21 cellular contexts compared by ENCODE assay signal in genomic region chr7:92259062-92259461, GRCh38.
"Had no signal": no experiment of that assay in that cellular context is flagged by ENCODE, and none has a peak within 500 bp of the region (broad histone marks: within the 10 kb centered on the region; RNA-seq: fewer than 3 reads in every experiment).

No MANE protein-coding gene starts in this region.

- DNase-seq: colonic mucosa; effector CD8-positive, alpha-beta T cell; endodermal cell; erythroblast; esophagus squamous epithelium; kidney; left lung; lower lobe of right lung; natural killer cell; occipital lobe; ovary; retina; stimulated activated CD4-positive, alpha-beta T cell treated with anti-CD3 and anti-CD28 coated beads, Interleukin-2, amount 100 ng/mL, for 24 hours; stimulated activated CD4-positive, alpha-beta T cell treated with anti-CD3 and anti-CD28 coated beads, Interleukin-4, amount 100 ng/mL, for 24 hours; stimulated activated naive CD4-positive, alpha-beta T cell treated with Interleukin-2 at 50 U/mL for 16 hours; stomach; thyroid gland had no signal

- H3K27ac ChIP-seq: colonic mucosa, esophagus squamous epithelium, left lung, lower lobe of right lung, ovary, stomach, thyroid gland had no signal

- H3K36me3 Mint-ChIP-seq: natural killer cell; stimulated activated effector memory CD8-positive, alpha-beta T cell treated with anti-CD3 and anti-CD28 coated beads, Interleukin-12 subunit alpha, Interleukin-12 subunit beta, amount 100 ng/mL, for 72 hours had no signal

- H3K27ac Mint-ChIP-seq: dendritic cell treated with granulocyte-macrophage colony-stimulating factor and Interleukin-4, amounts not matched to agents 40 ng/mL and 50 ng/mL, for 4 days; endodermal cell; stimulated activated effector memory CD8-positive, alpha-beta T cell treated with anti-CD3 and anti-CD28 coated beads, Interleukin-12 subunit alpha, Interleukin-12 subunit beta, amount 100 ng/mL, for 72 hours had no signal

- H3K4me1 ChIP-seq: colonic mucosa, esophagus squamous epithelium, left lung, lower lobe of right lung, thyroid gland had no signal

- H3K4me3 Mint-ChIP-seq: central memory CD8-positive, alpha-beta T cell; dendritic cell treated with granulocyte-macrophage colony-stimulating factor and Interleukin-4, amounts not matched to agents 40 ng/mL and 50 ng/mL, for 4 days; endodermal cell; natural killer cell; stimulated activated effector memory CD8-positive, alpha-beta T cell treated with anti-CD3 and anti-CD28 coated beads, Interleukin-12 subunit alpha, Interleukin-12 subunit beta, amount 100 ng/mL, for 72 hours had no signal

- H3K9me3 ChIP-seq: colonic mucosa, esophagus squamous epithelium, lower lobe of right lung, ovary, stomach, thyroid gland had no signal

- H3K9me3 Mint-ChIP-seq: central memory CD8-positive, alpha-beta T cell had no signal

- H3K36me3 ChIP-seq: colonic mucosa, left lung, lower lobe of right lung, ovary, stomach, thyroid gland had no signal

- H3K27me3 Mint-ChIP-seq: central memory CD8-positive, alpha-beta T cell; dendritic cell treated with granulocyte-macrophage colony-stimulating factor and Interleukin-4, amounts not matched to agents 40 ng/mL and 50 ng/mL, for 4 days had no signal

- ATAC-seq: left lung; lower lobe of right lung; natural killer cell; sciatic nerve; stimulated activated effector memory CD8-positive, alpha-beta T cell treated with anti-CD3 and anti-CD28 coated beads, Interleukin-12 subunit alpha, Interleukin-12 subunit beta, amount 100 ng/mL, for 72 hours had no signal

- H3K4me1 Mint-ChIP-seq: endodermal cell had no signal

- H3K4me3 ChIP-seq: colonic mucosa, esophagus squamous epithelium, left lung, lower lobe of right lung, ovary, stomach, thyroid gland had no signal

- H3K27me3 ChIP-seq: colonic mucosa, esophagus squamous epithelium, left lung, ovary, stomach, thyroid gland had no signal
